ENCODE assay signal across 25 cellular contexts in the genomic region with DNA sequence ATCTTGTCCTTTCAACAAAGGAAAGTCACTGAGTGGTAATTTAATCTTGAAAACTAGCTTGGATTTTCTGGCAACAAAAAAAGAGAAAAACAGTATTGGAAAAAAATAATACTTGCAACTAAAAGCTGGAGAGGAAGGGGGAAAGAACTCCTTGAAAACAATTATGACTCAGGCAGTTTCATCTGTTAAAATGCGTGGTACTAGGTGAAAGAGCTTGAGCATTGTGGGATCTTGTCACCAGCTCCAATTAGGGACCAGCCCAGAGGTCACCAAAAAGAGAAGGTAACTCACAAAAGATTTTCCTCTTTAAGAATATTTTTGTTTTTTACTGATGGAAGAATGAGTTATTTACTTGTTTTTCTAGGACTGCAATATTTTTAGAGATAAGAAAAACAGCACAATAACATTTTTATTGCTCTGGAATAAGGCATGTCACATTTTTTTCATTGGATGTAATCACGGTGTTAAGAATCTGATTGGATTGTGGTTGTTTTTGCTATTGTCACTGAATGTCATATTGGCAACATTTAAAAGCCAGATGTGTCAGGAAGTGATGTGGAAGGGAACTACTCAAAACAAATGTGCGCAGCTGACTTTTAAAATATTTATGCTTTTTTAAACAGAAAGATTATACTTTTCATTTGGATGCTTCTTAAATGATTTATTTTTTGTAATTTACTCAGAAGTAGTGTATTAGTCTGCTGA.
"Had no signal": no experiment of that assay in that cellular context is flagged by ENCODE, and none has a peak within 500 bp of the region (broad histone marks: within the 10 kb centered on the region; RNA-seq: fewer than 3 reads in every experiment).

No MANE protein-coding gene starts in this region.

- H3K36me3 ChIP-seq: sigmoid colon, upper lobe of left lung had no signal

- H3K27ac ChIP-seq: hepatocyte, parathyroid adenoma, sigmoid colon, upper lobe of left lung, VCaP had no signal

- H3K9me3 ChIP-seq: mucosa of descending colon, sigmoid colon, upper lobe of left lung had no signal

- DNase-seq: activated CD4-positive, alpha-beta T cell treated with anti-CD3 and anti-CD28 coated beads, Interleukin-2, amount 10 ng/mL, durations not matched to agents 7 days and 5 days; activated CD4-positive, CD25-positive, alpha-beta regulatory T cell treated with anti-CD3 and anti-CD28 coated beads, Interleukin-2, amount 50 U/mL, for 72 hours; activated CD8-positive, alpha-beta memory T cell treated with anti-CD3 and anti-CD28 coated beads, Interleukin-2, amount 10 ng/mL, durations not matched to agents 7 days and 5 days; activated CD8-positive, alpha-beta T cell treated with anti-CD3 and anti-CD28 coated beads for 36 hours; activated gamma-delta T cell; activated naive CD4-positive, alpha-beta T cell treated with anti-CD3 and anti-CD28 coated beads, Interleukin-2, amount 50 U/mL, for 16 hours; activated naive CD8-positive, alpha-beta T cell treated with anti-CD3 and anti-CD28 coated beads, Interleukin-2, amount 50 U/mL, for 24 hours; activated T-cell treated with anti-CD3 and anti-CD28 coated beads for 4 hours; aorta; central memory CD4-positive, alpha-beta T cell; dermis blood vessel endothelial cell; effector CD8-positive, alpha-beta T cell; immature natural killer cell; kidney glomerular epithelial cell; mucosa of descending colon; nucleus accumbens; sigmoid colon; stimulated activated CD4-positive, alpha-beta T cell treated with anti-CD3 and anti-CD28 coated beads, Interleukin-4, amount 100 ng/mL, for 1 hour; stimulated activated naive CD4-positive, alpha-beta T cell treated with Interleukin-2 at 50 U/mL for 16 hours; T-cell; upper lobe of left lung had no signal

- ATAC-seq: activated CD8-positive, alpha-beta memory T cell treated with anti-CD3 and anti-CD28 coated beads, Interleukin-2, amount 10 ng/mL, durations not matched to agents 7 days and 5 days; activated CD8-positive, alpha-beta T cell treated with anti-CD3 and anti-CD28 coated beads for 36 hours; activated naive CD8-positive, alpha-beta T cell treated with anti-CD3 and anti-CD28 coated beads, Interleukin-2, amount 50 U/mL, for 24 hours; mucosa of descending colon; SK-N-SH treated with all-trans-retinoic acid at 6 μM for 48 hours; T-cell had no signal

- H3K4me1 ChIP-seq: parathyroid adenoma, upper lobe of left lung had no signal

- H3K4me3 ChIP-seq: hepatocyte, mucosa of descending colon, sigmoid colon, upper lobe of left lung had no signal

- H3K27me3 ChIP-seq: hepatocyte, sigmoid colon, upper lobe of left lung had no signal
